Comparison of ENCODE assay signal across 1 cellular context in the genomic region with DNA sequence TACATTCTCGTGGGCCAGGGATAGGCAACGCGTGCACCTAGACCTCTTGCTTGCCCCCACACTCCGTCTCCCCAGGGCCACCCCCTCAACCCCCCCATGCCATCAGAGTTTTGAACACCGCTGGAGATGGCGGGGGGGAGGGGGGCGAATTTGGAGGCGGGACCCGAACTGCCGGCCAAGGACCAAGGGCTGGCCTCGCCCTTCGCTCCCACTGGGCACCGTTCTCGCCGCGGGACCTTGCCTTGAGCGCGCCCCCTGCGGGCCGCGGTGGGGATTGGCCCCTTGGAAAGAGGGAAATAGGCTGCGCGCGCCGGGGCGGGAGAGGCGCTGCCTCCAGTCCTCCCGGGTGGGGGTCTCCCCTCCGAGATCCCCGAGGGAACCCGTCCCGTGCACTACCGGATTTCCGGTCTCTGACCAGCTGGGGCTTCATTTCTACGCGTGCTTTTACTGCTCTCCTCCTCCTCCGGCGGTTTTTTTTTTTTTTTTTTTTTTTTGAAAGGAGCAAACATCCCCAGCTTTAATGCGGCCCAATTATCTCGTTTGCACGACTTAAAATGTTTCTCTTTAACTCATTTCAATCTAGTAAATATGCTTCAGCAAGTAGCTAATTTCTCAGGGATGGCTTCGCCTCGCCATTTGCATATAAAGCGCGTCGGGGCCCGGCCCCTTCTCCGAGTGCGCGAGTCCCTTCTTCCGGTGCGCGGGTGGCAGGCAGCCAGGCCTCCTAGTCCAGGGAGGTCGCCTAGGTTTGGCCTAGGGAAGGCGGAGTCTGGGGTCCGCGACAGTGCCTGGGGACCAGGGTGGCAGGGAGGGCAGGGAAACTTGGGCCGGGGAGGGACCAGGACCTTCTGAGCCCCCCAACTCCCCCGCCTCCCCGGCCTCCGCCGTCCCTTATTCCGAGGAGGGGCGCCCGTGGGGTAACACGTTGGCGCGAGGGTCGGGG.
TF ChIP-seq lines count a peak whose summit lies in the region.

No MANE protein-coding gene starts in this region.

TF ChIP-seq in HepG2, 621 proteins besides CTCF, POLR2A, EP300 and RAD21 (continued from another document and continues in another):
- TF ChIP-seq, protein P1, sequence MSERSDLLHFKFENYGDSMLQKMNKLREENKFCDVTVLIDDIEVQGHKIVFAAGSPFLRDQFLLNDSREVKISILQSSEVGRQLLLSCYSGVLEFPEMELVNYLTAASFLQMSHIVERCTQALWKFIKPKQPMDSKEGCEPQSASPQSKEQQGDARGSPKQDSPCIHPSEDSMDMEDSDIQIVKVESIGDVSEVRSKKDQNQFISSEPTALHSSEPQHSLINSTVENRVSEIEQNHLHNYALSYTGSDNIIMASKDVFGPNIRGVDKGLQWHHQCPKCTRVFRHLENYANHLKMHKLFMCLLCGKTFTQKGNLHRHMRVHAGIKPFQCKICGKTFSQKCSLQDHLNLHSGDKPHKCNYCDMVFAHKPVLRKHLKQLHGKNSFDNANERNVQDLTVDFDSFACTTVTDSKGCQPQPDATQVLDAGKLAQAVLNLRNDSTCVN (CRISPR knock-in tag; IDR thresholded peaks at IDR 0.05; ENCODE audit: borderline replicate concordance), result no peak
- TF ChIP-seq TEAD3 (CRISPR knock-in tag; optimal IDR thresholded peaks at IDR 0.05; ENCODE audit: borderline replicate concordance) (no peak), SMARCE1 (IDR thresholded peaks at IDR 0.05; ENCODE audit: borderline replicate concordance) (no peak), ZBTB7A (CRISPR knock-in tag; IDR thresholded peaks at IDR 0.05) (no peak), HNRNPL (IDR thresholded peaks at IDR 0.05; ENCODE audit: low read depth, low read length) (0 out of 2 replicates have a peak, but pooled peaks have one; percentile 28), ZNF749 (CRISPR knock-in tag; IDR thresholded peaks at IDR 0.05; ENCODE audit: borderline replicate concordance) (0 out of 2 replicates have a peak, but pooled peaks have one; percentile 35), RBM22 (optimal IDR thresholded peaks at IDR 0.05; ENCODE audit: low read length) (no peak), NFATC3 (CRISPR knock-in tag; IDR thresholded peaks at IDR 0.05) (no peak), PHF5A (CRISPR knock-in tag; IDR thresholded peaks at IDR 0.05; ENCODE audit: low read depth, unreplicated experiment) (no peak), CHCHD3 (CRISPR knock-in tag; IDR thresholded peaks at IDR 0.05) (no peak), ZNF17 (CRISPR knock-in tag; IDR thresholded peaks at IDR 0.05) (no peak), SMAD3 (CRISPR knock-in tag; IDR thresholded peaks at IDR 0.05) (no peak), ZFP36 (IDR thresholded peaks at IDR 0.05; ENCODE audit: borderline replicate concordance, low read depth, low read length, partially characterized antibody) (peak; percentile 60), REPIN1 (CRISPR knock-in tag; IDR thresholded peaks at IDR 0.05; ENCODE audit: borderline replicate concordance, low read depth) (no peak), REXO4 (CRISPR knock-in tag; IDR thresholded peaks at IDR 0.05; ENCODE audit: borderline replicate concordance) (no peak), MAFK (conservative IDR thresholded peaks at IDR 0.05 in 1 of 2, IDR thresholded peaks at IDR 0.05 in 1 of 2; ENCODE audit: low read length in 2 of 2) (no peak), FLYWCH1 (CRISPR knock-in tag; IDR thresholded peaks at IDR 0.05) (no peak), POLR2AphosphoS5 (IDR thresholded peaks at IDR 0.05; ENCODE audit: low read depth, low read length) (no peak), NCOA2 (CRISPR knock-in tag; IDR thresholded peaks at IDR 0.05) (no peak), ZNF101 (CRISPR knock-in tag; IDR thresholded peaks at IDR 0.05; ENCODE audit: borderline replicate concordance, low read depth) (no peak), NCOA1 (CRISPR knock-in tag; IDR thresholded peaks at IDR 0.05) (no peak), ZBTB7B (CRISPR knock-in tag; IDR thresholded peaks at IDR 0.05) (no peak), HMGA1 (CRISPR knock-in tag; conservative IDR thresholded peaks at IDR 0.05) (no peak), TCF12 (IDR thresholded peaks at IDR 0.05) (no peak), TCF12 (CRISPR knock-in tag; IDR thresholded peaks at IDR 0.05) (no peak), ZNF564 (CRISPR knock-in tag; IDR thresholded peaks at IDR 0.05) (no peak), SOX5 (CRISPR knock-in tag; IDR thresholded peaks at IDR 0.05; ENCODE audit: borderline replicate concordance) (no peak), FOXM1 (CRISPR knock-in tag; IDR thresholded peaks at IDR 0.05) (no peak), ZNF441 (CRISPR knock-in tag; IDR thresholded peaks at IDR 0.05; ENCODE audit: borderline replicate concordance) (no peak), NFKBIZ (CRISPR knock-in tag; IDR thresholded peaks at IDR 0.05) (no peak), FOXK1 (CRISPR knock-in tag; IDR thresholded peaks at IDR 0.05; ENCODE audit: borderline replicate concordance, low read depth) (no peak), EHMT2 (IDR thresholded peaks at IDR 0.05; ENCODE audit: borderline replicate concordance, low read depth, low read length) (no peak), ZEB1 (IDR thresholded peaks at IDR 0.05; ENCODE audit: insufficient replicate concordance, low read depth) (no peak), SP1 (IDR thresholded peaks at IDR 0.05) (no peak), SP1 (CRISPR knock-in tag; IDR thresholded peaks at IDR 0.05) (0 out of 2 replicates have a peak, but pooled peaks have one; percentile 27), TBX3 (IDR thresholded peaks at IDR 0.05; ENCODE audit: borderline replicate concordance) (no peak), SRY (CRISPR knock-in tag; IDR thresholded peaks at IDR 0.05) (no peak), ZNF552 (CRISPR knock-in tag; IDR thresholded peaks at IDR 0.05; ENCODE audit: borderline replicate concordance) (no peak), ZNF30 (CRISPR knock-in tag; IDR thresholded peaks at IDR 0.05) (no peak), NFIC (IDR thresholded peaks at IDR 0.05; ENCODE audit: low read length) (no peak), YEATS4 (CRISPR knock-in tag; IDR thresholded peaks at IDR 0.05; ENCODE audit: borderline replicate concordance) (no peak), MLLT10 (CRISPR knock-in tag; IDR thresholded peaks at IDR 0.05) (no peak), ZNF234 (CRISPR knock-in tag; conservative IDR thresholded peaks at IDR 0.05) (no peak), SMARCC2 (IDR thresholded peaks at IDR 0.05) (no peak), MAFG (CRISPR knock-in tag; IDR thresholded peaks at IDR 0.05) (no peak), POLR2AphosphoS2 (IDR thresholded peaks at IDR 0.05; ENCODE audit: low read depth, low read length) (no peak), ZFP1 (CRISPR knock-in tag; IDR thresholded peaks at IDR 0.05) (no peak), ZSCAN21 (CRISPR knock-in tag; IDR thresholded peaks at IDR 0.05; ENCODE audit: borderline replicate concordance) (no peak)
- TF ChIP-seq, protein P2, sequence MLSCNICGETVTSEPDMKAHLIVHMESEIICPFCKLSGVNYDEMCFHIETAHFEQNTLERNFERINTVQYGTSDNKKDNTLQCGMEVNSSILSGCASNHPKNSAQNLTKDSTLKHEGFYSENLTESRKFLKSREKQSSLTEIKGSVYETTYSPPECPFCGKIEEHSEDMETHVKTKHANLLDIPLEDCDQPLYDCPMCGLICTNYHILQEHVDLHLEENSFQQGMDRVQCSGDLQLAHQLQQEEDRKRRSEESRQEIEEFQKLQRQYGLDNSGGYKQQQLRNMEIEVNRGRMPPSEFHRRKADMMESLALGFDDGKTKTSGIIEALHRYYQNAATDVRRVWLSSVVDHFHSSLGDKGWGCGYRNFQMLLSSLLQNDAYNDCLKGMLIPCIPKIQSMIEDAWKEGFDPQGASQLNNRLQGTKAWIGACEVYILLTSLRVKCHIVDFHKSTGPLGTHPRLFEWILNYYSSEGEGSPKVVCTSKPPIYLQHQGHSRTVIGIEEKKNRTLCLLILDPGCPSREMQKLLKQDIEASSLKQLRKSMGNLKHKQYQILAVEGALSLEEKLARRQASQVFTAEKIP (CRISPR knock-in tag; IDR thresholded peaks at IDR 0.05; ENCODE audit: borderline replicate concordance), result no peak
- TF ChIP-seq, protein P3, sequence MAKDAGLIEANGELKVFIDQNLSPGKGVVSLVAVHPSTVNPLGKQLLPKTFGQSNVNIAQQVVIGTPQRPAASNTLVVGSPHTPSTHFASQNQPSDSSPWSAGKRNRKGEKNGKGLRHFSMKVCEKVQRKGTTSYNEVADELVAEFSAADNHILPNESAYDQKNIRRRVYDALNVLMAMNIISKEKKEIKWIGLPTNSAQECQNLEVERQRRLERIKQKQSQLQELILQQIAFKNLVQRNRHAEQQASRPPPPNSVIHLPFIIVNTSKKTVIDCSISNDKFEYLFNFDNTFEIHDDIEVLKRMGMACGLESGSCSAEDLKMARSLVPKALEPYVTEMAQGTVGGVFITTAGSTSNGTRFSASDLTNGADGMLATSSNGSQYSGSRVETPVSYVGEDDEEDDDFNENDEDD (CRISPR knock-in tag; IDR thresholded peaks at IDR 0.05; ENCODE audit: borderline replicate concordance), result no peak
- TF ChIP-seq, protein P4, sequence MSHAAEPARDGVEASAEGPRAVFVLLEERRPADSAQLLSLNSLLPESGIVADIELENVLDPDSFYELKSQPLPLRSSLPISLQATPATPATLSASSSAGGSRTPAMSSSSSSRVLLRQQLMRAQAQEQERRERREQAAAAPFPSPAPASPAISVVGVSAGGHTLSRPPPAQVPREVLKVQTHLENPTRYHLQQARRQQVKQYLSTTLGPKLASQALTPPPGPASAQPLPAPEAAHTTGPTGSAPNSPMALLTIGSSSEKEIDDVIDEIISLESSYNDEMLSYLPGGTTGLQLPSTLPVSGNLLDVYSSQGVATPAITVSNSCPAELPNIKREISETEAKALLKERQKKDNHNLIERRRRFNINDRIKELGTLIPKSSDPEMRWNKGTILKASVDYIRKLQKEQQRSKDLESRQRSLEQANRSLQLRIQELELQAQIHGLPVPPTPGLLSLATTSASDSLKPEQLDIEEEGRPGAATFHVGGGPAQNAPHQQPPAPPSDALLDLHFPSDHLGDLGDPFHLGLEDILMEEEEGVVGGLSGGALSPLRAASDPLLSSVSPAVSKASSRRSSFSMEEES (CRISPR knock-in tag; IDR thresholded peaks at IDR 0.05), result no peak
- TF ChIP-seq, protein P5, sequence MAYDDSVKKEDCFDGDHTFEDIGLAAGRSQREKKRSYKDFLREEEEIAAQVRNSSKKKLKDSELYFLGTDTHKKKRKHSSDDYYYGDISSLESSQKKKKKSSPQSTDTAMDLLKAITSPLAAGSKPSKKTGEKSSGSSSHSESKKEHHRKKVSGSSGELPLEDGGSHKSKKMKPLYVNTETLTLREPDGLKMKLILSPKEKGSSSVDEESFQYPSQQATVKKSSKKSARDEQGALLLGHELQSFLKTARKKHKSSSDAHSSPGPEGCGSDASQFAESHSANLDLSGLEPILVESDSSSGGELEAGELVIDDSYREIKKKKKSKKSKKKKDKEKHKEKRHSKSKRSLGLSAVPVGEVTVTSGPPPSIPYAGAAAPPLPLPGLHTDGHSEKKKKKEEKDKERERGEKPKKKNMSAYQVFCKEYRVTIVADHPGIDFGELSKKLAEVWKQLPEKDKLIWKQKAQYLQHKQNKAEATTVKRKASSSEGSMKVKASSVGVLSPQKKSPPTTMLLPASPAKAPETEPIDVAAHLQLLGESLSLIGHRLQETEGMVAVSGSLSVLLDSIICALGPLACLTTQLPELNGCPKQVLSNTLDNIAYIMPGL (CRISPR knock-in tag; IDR thresholded peaks at IDR 0.05; ENCODE audit: borderline replicate concordance in 1 of 2, low read depth in 1 of 2), result peak; percentile 43 to 81; a peak in 1 of 4 replicates
- TF ChIP-seq, protein P6, sequence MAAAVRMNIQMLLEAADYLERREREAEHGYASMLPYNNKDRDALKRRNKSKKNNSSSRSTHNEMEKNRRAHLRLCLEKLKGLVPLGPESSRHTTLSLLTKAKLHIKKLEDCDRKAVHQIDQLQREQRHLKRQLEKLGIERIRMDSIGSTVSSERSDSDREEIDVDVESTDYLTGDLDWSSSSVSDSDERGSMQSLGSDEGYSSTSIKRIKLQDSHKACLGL (CRISPR knock-in tag; IDR thresholded peaks at IDR 0.05), result no peak
- TF ChIP-seq, protein P7, sequence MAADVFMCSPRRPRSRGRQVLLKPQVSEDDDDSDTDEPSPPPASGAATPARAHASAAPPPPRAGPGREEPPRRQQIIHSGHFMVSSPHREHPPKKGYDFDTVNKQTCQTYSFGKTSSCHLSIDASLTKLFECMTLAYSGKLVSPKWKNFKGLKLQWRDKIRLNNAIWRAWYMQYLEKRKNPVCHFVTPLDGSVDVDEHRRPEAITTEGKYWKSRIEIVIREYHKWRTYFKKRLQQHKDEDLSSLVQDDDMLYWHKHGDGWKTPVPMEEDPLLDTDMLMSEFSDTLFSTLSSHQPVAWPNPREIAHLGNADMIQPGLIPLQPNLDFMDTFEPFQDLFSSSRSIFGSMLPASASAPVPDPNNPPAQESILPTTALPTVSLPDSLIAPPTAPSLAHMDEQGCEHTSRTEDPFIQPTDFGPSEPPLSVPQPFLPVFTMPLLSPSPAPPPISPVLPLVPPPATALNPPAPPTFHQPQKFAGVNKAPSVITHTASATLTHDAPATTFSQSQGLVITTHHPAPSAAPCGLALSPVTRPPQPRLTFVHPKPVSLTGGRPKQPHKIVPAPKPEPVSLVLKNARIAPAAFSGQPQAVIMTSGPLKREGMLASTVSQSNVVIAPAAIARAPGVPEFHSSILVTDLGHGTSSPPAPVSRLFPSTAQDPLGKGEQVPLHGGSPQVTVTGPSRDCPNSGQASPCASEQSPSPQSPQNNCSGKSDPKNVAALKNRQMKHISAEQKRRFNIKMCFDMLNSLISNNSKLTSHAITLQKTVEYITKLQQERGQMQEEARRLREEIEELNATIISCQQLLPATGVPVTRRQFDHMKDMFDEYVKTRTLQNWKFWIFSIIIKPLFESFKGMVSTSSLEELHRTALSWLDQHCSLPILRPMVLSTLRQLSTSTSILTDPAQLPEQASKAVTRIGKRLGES (CRISPR knock-in tag; IDR thresholded peaks at IDR 0.05; ENCODE audit: borderline replicate concordance), result no peak
- TF ChIP-seq, protein P8, sequence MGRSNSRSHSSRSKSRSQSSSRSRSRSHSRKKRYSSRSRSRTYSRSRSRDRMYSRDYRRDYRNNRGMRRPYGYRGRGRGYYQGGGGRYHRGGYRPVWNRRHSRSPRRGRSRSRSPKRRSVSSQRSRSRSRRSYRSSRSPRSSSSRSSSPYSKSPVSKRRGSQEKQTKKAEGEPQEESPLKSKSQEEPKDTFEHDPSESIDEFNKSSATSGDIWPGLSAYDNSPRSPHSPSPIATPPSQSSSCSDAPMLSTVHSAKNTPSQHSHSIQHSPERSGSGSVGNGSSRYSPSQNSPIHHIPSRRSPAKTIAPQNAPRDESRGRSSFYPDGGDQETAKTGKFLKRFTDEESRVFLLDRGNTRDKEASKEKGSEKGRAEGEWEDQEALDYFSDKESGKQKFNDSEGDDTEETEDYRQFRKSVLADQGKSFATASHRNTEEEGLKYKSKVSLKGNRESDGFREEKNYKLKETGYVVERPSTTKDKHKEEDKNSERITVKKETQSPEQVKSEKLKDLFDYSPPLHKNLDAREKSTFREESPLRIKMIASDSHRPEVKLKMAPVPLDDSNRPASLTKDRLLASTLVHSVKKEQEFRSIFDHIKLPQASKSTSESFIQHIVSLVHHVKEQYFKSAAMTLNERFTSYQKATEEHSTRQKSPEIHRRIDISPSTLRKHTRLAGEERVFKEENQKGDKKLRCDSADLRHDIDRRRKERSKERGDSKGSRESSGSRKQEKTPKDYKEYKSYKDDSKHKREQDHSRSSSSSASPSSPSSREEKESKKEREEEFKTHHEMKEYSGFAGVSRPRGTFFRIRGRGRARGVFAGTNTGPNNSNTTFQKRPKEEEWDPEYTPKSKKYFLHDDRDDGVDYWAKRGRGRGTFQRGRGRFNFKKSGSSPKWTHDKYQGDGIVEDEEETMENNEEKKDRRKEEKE (IDR thresholded peaks at IDR 0.05), result no peak
